ENCODE assay signal across 1 cellular context in the genomic region with DNA sequence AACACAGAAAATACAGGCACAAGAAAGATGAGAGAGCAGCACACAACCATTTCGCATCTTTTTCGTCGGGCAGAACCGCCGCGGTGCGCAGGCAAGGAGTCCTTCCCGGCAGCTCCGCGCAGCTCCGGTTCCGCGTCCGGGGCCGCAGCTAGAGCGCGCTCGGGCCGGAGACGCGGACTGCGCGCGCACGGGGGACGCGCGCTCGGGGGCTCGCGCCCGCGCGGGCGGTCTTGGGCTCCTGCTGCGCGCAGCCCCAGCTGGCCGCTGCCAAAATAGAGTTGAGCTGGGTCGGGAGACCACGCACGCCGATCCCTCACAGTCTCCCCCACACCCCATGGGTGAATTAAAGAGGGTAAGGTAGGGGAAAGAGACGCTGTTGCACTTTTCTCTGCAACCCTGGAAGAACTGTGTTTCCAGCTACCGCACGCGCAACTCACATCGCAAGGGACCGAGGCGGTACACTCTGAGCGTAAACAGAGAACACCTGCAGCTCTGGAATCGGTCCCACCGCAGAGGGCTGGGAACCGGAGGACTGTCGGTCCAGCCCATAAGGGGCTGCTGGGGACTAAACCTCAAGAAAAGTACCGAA.
TF ChIP-seq lines count a peak whose summit lies in the region.

No MANE protein-coding gene starts in this region.

TF ChIP-seq in HepG2, 621 proteins besides CTCF, POLR2A, EP300 and RAD21 (continued from another document and continues in another):
- TF ChIP-seq, protein P1, sequence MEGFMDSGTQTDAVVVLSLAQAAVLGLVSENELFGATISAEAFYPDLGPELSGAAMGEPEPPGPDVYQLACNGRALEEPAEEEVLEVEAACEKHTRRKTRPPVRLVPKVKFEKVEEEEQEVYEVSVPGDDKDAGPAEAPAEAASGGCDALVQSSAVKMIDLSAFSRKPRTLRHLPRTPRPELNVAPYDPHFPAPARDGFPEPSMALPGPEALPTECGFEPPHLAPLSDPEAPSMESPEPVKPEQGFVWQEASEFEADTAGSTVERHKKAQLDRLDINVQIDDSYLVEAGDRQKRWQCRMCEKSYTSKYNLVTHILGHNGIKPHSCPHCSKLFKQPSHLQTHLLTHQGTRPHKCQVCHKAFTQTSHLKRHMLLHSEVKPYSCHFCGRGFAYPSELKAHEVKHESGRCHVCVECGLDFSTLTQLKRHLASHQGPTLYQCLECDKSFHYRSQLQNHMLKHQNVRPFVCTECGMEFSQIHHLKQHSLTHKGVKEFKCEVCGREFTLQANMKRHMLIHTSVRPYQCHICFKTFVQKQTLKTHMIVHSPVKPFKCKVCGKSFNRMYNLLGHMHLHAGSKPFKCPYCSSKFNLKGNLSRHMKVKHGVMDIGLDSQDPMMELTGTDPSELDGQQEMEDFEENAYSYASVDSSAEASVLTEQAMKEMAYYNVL (CRISPR knock-in tag; IDR thresholded peaks at IDR 0.05; ENCODE audit: borderline replicate concordance), result no peak
- TF ChIP-seq ZNF800 (CRISPR knock-in tag; IDR thresholded peaks at IDR 0.05) (peak; percentile 60; the same call in 1 of the 2 replicates), UBTF (CRISPR knock-in tag; IDR thresholded peaks at IDR 0.05) (peak; percentile 42; the same call in 1 of the 2 replicates), ZBTB14 (CRISPR knock-in tag; IDR thresholded peaks at IDR 0.05) (peak; percentile 91), GLMP (CRISPR knock-in tag; IDR thresholded peaks at IDR 0.05; ENCODE audit: borderline replicate concordance) (no peak), ZFP1 (CRISPR knock-in tag; IDR thresholded peaks at IDR 0.05) (no peak), GABPB1 (CRISPR knock-in tag; IDR thresholded peaks at IDR 0.05) (peak; percentile 23; the same call in 1 of the 2 replicates), ZNF720 (CRISPR knock-in tag; IDR thresholded peaks at IDR 0.05) (no peak), ZNF563 (CRISPR knock-in tag; IDR thresholded peaks at IDR 0.05) (0 out of 2 replicates have a peak, but pooled peaks have one; percentile 37), ZNF580 (CRISPR knock-in tag; IDR thresholded peaks at IDR 0.05; ENCODE audit: borderline replicate concordance, low read depth) (no peak), ATAD3A (CRISPR knock-in tag; IDR thresholded peaks at IDR 0.05) (no peak), NFE2 (CRISPR knock-in tag; IDR thresholded peaks at IDR 0.05) (no peak), RBFOX2 (IDR thresholded peaks at IDR 0.05; ENCODE audit: low read depth, low read length) (peak; percentile 55; the same call in 1 of the 2 replicates), ZNF878 (CRISPR knock-in tag; IDR thresholded peaks at IDR 0.05) (no peak), KDM3A (CRISPR knock-in tag; IDR thresholded peaks at IDR 0.05; ENCODE audit: low read depth) (no peak), ZNF530 (CRISPR knock-in tag; IDR thresholded peaks at IDR 0.05; ENCODE audit: low read depth) (no peak), ZFP37 (CRISPR knock-in tag; IDR thresholded peaks at IDR 0.05; ENCODE audit: borderline replicate concordance) (no peak), ZNF10 (CRISPR knock-in tag; IDR thresholded peaks at IDR 0.05; ENCODE audit: borderline replicate concordance, low read depth) (no peak), ZNF687 (CRISPR knock-in tag; IDR thresholded peaks at IDR 0.05) (peak; percentile 24; the same call in 1 of the 2 replicates), BCL3 (CRISPR knock-in tag; IDR thresholded peaks at IDR 0.05) (no peak), HINFP (CRISPR knock-in tag; IDR thresholded peaks at IDR 0.05; ENCODE audit: low read depth) (peak; percentile 30; the same call in 1 of the 2 replicates), GABPA (IDR thresholded peaks at IDR 0.05; ENCODE audit: low read depth, low read length) (0 out of 2 replicates have a peak, but pooled peaks have one; percentile 24), GABPA (CRISPR knock-in tag; IDR thresholded peaks at IDR 0.05; ENCODE audit: low read depth) (no peak), ZNF777 (CRISPR knock-in tag; IDR thresholded peaks at IDR 0.05) (peak; percentile 74), HCFC1 (IDR thresholded peaks at IDR 0.05; ENCODE audit: low read depth, low read length) (no peak), ZNF598 (CRISPR knock-in tag; IDR thresholded peaks at IDR 0.05; ENCODE audit: borderline replicate concordance) (no peak), SALL1 (CRISPR knock-in tag; IDR thresholded peaks at IDR 0.05) (0 out of 2 replicates have a peak, but pooled peaks have one; percentile 14), REST (IDR thresholded peaks at IDR 0.05; ENCODE audit: borderline replicate concordance in 1 of 2, low read depth in 1 of 2, low read length in 2 of 2) (no peak), HNRNPLL (IDR thresholded peaks at IDR 0.05; ENCODE audit: low read depth, low read length, poor library complexity, severe bottlenecking) (peak; percentile 78), U2AF2 (IDR thresholded peaks at IDR 0.05; ENCODE audit: low read depth, low read length) (no peak)
- TF ChIP-seq, protein P2, sequence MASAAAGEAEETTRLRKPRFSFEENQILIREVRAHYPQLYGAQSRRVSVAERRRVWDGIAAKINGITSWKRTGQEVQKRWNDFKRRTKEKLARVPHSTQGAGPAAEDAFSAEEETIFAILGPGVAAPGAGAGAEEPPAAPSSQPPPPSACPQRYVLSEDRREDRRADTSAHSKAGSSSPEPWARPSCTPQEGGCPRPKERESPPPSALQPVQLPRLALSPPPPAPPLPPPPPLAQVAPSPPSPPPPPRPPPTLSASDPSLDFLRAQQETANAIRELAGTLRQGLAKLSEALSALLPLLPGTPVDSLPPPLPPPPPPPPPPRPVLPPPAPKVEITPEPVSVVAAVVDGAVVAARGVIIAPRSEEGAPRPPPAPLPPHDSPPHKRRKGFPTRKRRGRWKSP (CRISPR knock-in tag; IDR thresholded peaks at IDR 0.05), result peak; percentile 51; the same call in 1 of the 2 replicates
